Comparison of ENCODE assay signal across 15 cellular contexts in genomic region chr16:54466233-54466632, GRCh38.
DNase-seq lines count a peak whose midpoint lies in the region; ATAC-seq lines count a peak whose summit lies in the region.
"Had no signal": no experiment of that assay in that cellular context is flagged by ENCODE, and none has a peak within 500 bp of the region (broad histone marks: within the 10 kb centered on the region; RNA-seq: fewer than 3 reads in every experiment).

No MANE protein-coding gene starts in this region.

- DNase-seq in NCI-H2107 treated with DMSO at 0.1 percent for 48 hours (lab: John Stamatoyannopoulos, UW; ENCODE audit: unreplicated experiment) = peak; percentile 3
- DNase-seq in NCI-H2107 (lab: John Stamatoyannopoulos, UW) = no peak
- DNase-seq in NCI-H1092 treated with DMSO at 0.1 percent for 48 hours (lab: John Stamatoyannopoulos, UW) = peak; percentile 94
- peak; percentile 43 for DNase-seq in NCI-H345 (lab: John Stamatoyannopoulos, UW)
- peak; percentile 76 to 77 for DNase-seq in SHP77 (lab: John Stamatoyannopoulos, UW)
- no peak for DNase-seq in DMS79 (lab: John Stamatoyannopoulos, UW)
- no peak for DNase-seq in superior temporal gyrus (ENCODE audit: extremely low spot score)
- DNase-seq: Caco-2, GF-D8, NCI-H2171, NCI-H526, SIG-M5, T-helper 17 cell had no signal

- ATAC-seq in HG02840 (IDR thresholded peaks at IDR 0.05; ENCODE audit: low FRiP score, unreplicated experiment) = no peak
- ATAC-seq: HCT116, T-helper 17 cell had no signal

Comparison
In these comparisons a context has a peak if more than half of its experiments do, and no peak if none do; other contexts are left out.
1. DNase-seq: peak in NCI-H2107 treated with DMSO at 0.1 percent for 48 hours (single experiment), NCI-H1092 treated with DMSO at 0.1 percent for 48 hours (single experiment), NCI-H345 (single experiment) and SHP77 (2 of 2); none in NCI-H2107 (single experiment), DMS79 (single experiment) and superior temporal gyrus (single experiment).